ENCODE assay signal across 19 cellular contexts in the genomic region with DNA sequence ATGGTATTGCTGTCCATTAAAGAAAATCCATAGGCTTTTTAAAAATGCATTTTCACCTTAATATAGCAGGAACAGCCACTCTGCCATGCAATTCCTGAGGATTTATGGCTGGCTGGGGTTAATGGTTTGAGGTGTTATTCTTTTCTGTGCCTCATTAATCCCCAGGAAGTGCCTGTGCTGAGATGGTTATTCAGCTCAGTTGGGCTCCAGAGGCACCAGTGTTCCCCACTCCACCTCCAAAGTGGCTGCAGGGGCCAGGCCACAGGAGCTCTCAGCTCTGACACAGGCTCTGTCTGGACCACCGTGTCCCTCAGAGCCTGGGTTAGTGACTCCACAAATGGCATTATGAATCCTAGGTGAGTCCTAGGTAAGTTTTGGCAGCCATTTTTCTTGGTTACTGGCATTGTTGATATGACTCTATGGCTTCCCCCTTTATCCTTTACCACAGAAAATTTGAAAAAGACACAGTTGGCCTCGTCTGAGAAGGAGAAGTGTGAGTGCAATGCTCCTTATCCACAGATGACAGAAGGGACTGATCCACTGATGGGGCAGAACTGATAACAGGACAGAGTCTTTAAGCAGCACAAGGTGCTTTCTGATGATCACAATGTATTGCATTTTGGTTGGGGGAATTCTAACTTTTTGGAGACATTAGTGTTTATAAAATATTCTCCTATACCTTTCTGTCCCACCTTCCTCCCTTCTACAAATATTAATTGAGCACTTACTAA. TPM values are rescaled to one million over a fixed set of nuclear protein-coding genes. Genes with fewer than 3 reads are reported as not detected.
A peak's percentile ranks its signal among the peaks of the same experiment; 100 is the strongest.
DNase-seq lines count a peak whose midpoint lies in the region; ATAC-seq and TF ChIP-seq lines count a peak whose summit lies in the region.
"Had no signal": no experiment of that assay in that cellular context is flagged by ENCODE, and none has a peak within 500 bp of the region (broad histone marks: within the 10 kb centered on the region; RNA-seq: fewer than 3 reads in every experiment).

No MANE protein-coding gene starts in this region.

- no peaks in the 10 kb centered on the region for H3K27me3 ChIP-seq in testis

- no peak for TF ChIP-seq POLR2A in testis (IDR thresholded peaks at IDR 0.05)

- 80 to 83% methylated on average over 2 of the region's 2 CpGs for WGBS in testis, 2 donors

- H3K27me3 Mint-ChIP-seq in WTC11 (ENCODE audit: low read depth) (no peaks in the 10 kb centered on the region), nephron progenitor cell (ENCODE audit: low read depth, poor library complexity) (peaks cover 6% of the 10 kb centered on the region)

- H3K27ac ChIP-seq in testis = no peak overlapping the region
- H3K27ac ChIP-seq: C4-2B, KMS-11 had no signal

- TF ChIP-seq CTCF in WTC11 (IDR thresholded peaks at IDR 0.05) (no peak), nephron progenitor cell (IDR thresholded peaks at IDR 0.05) (no peak), testis (IDR thresholded peaks at IDR 0.05) (no peak)

- H3K9me3 Mint-ChIP-seq in WTC11 = peaks cover 32% of the 10 kb centered on the region
- peaks cover 38% of the 10 kb centered on the region for H3K9me3 Mint-ChIP-seq in nephron progenitor cell
- H3K9me3 Mint-ChIP-seq: CD4-positive, alpha-beta T cell had no signal

- CTCF ChIA-PET in WTC11 (lab: Charles Lee) = no interaction called here

- DNase-seq in WTC11 (ENCODE audit: low spot score) (no peak), kidney glomerular epithelial cell (lab: John Stamatoyannopoulos, UW) (peak; percentile 58), nephron progenitor cell (peak; percentile 34), testis (no peak), NCI-H187 (lab: John Stamatoyannopoulos, UW) (no peak)
- DNase-seq: ACHN; Caco-2; CD4-positive, alpha-beta T cell; DMS153; DMS79; GF-D8; HCEC 1CT had no signal

- H3K4me3 Mint-ChIP-seq in WTC11 (no peak overlapping the region), nephron progenitor cell (no peak overlapping the region)
- H3K4me3 Mint-ChIP-seq: CD4-positive, alpha-beta T cell; GM23338 had no signal

- H3K4me3 ChIP-seq in testis = no peak overlapping the region
- H3K4me3 ChIP-seq: GM23338 had no signal

- H3K36me3 ChIP-seq in testis (ENCODE audit: low read depth, missing control alignments) = no peaks in the 10 kb centered on the region

- POLR2A ChIA-PET in WTC11 (lab: Charles Lee) = no interaction called here

- H3K4me1 ChIP-seq in testis = no peaks in the 10 kb centered on the region
- H3K4me1 ChIP-seq: Caco-2 had no signal

- H3K36me3 Mint-ChIP-seq in WTC11 = peaks cover 5% of the 10 kb centered on the region
- no peaks in the 10 kb centered on the region for H3K36me3 Mint-ChIP-seq in nephron progenitor cell (ENCODE audit: low read depth)

- ATAC-seq in WTC11 (peak; percentile 52; the same call in 1 of the 2 replicates), GM18868 (IDR thresholded peaks at IDR 0.05; ENCODE audit: unreplicated experiment) (no peak), GM19463 (IDR thresholded peaks at IDR 0.05; ENCODE audit: unreplicated experiment) (no peak)
- ATAC-seq: GM23338 had no signal

- H3K4me1 Mint-ChIP-seq in WTC11 (peaks cover 16% of the 10 kb centered on the region), nephron progenitor cell (peaks cover 29% of the 10 kb centered on the region)

- H3K9me3 ChIP-seq in testis = no peaks in the 10 kb centered on the region
- H3K9me3 ChIP-seq: Caco-2 had no signal

- H3K27ac Mint-ChIP-seq in WTC11 (no peak overlapping the region), nephron progenitor cell (peak overlapping the region; percentile 96)
- H3K27ac Mint-ChIP-seq: CD4-positive, alpha-beta T cell; GM23338 had no signal

- intact Hi-C loops in testis (cut with DNase I; ENCODE audit: low total_unique reads) = no loop called here

TF ChIP-seq in WTC11, 78 proteins besides CTCF, POLR2A, EP300 and RAD21:
- no peak for TF ChIP-seq GABPB1 (CRISPR knock-in tag; IDR thresholded peaks at IDR 0.05)
- TF ChIP-seq, protein P1, sequence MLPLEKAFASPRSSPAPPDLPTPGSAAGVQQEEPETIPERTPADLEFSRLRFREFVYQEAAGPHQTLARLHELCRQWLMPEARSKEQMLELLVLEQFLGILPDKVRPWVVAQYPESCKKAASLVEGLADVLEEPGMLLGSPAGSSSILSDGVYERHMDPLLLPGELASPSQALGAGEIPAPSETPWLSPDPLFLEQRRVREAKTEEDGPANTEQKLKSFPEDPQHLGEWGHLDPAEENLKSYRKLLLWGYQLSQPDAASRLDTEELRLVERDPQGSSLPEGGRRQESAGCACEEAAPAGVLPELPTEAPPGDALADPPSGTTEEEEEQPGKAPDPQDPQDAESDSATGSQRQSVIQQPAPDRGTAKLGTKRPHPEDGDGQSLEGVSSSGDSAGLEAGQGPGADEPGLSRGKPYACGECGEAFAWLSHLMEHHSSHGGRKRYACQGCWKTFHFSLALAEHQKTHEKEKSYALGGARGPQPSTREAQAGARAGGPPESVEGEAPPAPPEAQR (CRISPR knock-in tag; IDR thresholded peaks at IDR 0.05) = no peak
- no peak for TF ChIP-seq ZNF423 (CRISPR knock-in tag; IDR thresholded peaks at IDR 0.05)
- no peak for TF ChIP-seq ELF4 (CRISPR knock-in tag; IDR thresholded peaks at IDR 0.05; ENCODE audit: low read depth)

RNA-seq across cellular contexts. Expression of a gene that starts 2.2 kb away (rescaled TPM):
- total RNA-seq in WTC11 (2021) (0.27 to 0.74 TPM (median 0.60 TPM) in 3 replicates), testis (1 to 10 TPM; 2.2 TPM)
- 0.80 TPM for polyA plus RNA-seq in testis (ENCODE audit: insufficient read depth, low read depth, low replicate concordance)
- total RNA-seq: CD4-positive, alpha-beta T cell; Daoy; HT-29 had no signal

Comparison
In these comparisons a context has a peak if more than half of its experiments do, and no peak if none do; other contexts are left out.
1. DNase-seq: peak in kidney glomerular epithelial cell (single experiment) and nephron progenitor cell (single experiment); none in WTC11 (single experiment), testis (single experiment) and NCI-H187 (0 of 2).